Comparison of ENCODE assay signal across 1 cellular context in the genomic region with DNA sequence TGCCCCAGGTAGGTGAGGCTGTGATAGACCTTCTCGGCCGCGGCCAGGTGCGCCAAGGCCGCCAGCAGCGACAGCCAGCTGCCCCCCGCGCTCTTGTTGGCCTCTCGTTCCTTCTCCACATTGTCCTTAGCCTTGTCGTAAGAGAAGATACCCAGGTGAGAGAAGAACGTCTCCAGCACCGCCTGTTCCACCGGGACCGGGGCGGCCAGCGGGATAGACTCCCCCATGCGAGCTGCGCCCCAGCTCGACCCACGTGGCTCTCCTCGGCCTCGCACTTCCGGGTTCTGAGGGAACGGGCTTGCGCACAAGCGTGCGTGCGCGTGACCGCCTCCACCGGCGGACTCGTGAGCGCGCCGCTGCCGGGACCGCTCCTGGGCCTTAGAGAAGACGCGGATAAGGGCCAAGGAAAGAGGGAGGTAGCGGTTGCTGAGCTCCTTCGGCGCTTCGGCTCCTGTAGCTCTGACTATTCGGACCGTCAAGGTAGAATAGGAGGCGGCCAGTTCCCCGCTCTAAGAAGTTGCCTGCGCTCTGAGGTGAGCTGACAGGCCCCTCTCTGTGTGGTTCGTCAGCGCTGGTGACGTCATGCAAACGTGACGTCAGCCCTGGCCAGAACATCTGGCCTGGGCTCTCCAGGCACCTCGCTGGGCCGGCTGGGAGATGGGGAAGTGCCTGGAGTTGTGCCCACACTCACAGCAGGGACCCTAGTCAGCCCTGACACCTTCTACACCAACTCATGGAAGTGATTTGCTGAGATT.
TF ChIP-seq lines count a peak whose summit lies in the region.

TSS of gene KICS2 (minus strand) at position 286 of the 755 bp plus-strand sequence. CDS start at position 227, 59 bp downstream.

TF ChIP-seq in HepG2, 621 proteins besides CTCF, POLR2A, EP300 and RAD21 (continued from another document and continues in another):
- TF ChIP-seq FOXA3 (CRISPR knock-in tag; IDR thresholded peaks at IDR 0.05), result peak; percentile 24; the same call in 1 of the 2 replicates
- TF ChIP-seq ZNF224 (CRISPR knock-in tag; IDR thresholded peaks at IDR 0.05), result peak; percentile 83
- TF ChIP-seq NAIF1 (CRISPR knock-in tag; IDR thresholded peaks at IDR 0.05; ENCODE audit: borderline replicate concordance), result no peak
- TF ChIP-seq ZNF232 (CRISPR knock-in tag; IDR thresholded peaks at IDR 0.05; ENCODE audit: borderline replicate concordance), result peak; percentile 48; the same call in 1 of the 2 replicates
- no peak for TF ChIP-seq ZNF7 (CRISPR knock-in tag; IDR thresholded peaks at IDR 0.05)
- TF ChIP-seq, protein P1, sequence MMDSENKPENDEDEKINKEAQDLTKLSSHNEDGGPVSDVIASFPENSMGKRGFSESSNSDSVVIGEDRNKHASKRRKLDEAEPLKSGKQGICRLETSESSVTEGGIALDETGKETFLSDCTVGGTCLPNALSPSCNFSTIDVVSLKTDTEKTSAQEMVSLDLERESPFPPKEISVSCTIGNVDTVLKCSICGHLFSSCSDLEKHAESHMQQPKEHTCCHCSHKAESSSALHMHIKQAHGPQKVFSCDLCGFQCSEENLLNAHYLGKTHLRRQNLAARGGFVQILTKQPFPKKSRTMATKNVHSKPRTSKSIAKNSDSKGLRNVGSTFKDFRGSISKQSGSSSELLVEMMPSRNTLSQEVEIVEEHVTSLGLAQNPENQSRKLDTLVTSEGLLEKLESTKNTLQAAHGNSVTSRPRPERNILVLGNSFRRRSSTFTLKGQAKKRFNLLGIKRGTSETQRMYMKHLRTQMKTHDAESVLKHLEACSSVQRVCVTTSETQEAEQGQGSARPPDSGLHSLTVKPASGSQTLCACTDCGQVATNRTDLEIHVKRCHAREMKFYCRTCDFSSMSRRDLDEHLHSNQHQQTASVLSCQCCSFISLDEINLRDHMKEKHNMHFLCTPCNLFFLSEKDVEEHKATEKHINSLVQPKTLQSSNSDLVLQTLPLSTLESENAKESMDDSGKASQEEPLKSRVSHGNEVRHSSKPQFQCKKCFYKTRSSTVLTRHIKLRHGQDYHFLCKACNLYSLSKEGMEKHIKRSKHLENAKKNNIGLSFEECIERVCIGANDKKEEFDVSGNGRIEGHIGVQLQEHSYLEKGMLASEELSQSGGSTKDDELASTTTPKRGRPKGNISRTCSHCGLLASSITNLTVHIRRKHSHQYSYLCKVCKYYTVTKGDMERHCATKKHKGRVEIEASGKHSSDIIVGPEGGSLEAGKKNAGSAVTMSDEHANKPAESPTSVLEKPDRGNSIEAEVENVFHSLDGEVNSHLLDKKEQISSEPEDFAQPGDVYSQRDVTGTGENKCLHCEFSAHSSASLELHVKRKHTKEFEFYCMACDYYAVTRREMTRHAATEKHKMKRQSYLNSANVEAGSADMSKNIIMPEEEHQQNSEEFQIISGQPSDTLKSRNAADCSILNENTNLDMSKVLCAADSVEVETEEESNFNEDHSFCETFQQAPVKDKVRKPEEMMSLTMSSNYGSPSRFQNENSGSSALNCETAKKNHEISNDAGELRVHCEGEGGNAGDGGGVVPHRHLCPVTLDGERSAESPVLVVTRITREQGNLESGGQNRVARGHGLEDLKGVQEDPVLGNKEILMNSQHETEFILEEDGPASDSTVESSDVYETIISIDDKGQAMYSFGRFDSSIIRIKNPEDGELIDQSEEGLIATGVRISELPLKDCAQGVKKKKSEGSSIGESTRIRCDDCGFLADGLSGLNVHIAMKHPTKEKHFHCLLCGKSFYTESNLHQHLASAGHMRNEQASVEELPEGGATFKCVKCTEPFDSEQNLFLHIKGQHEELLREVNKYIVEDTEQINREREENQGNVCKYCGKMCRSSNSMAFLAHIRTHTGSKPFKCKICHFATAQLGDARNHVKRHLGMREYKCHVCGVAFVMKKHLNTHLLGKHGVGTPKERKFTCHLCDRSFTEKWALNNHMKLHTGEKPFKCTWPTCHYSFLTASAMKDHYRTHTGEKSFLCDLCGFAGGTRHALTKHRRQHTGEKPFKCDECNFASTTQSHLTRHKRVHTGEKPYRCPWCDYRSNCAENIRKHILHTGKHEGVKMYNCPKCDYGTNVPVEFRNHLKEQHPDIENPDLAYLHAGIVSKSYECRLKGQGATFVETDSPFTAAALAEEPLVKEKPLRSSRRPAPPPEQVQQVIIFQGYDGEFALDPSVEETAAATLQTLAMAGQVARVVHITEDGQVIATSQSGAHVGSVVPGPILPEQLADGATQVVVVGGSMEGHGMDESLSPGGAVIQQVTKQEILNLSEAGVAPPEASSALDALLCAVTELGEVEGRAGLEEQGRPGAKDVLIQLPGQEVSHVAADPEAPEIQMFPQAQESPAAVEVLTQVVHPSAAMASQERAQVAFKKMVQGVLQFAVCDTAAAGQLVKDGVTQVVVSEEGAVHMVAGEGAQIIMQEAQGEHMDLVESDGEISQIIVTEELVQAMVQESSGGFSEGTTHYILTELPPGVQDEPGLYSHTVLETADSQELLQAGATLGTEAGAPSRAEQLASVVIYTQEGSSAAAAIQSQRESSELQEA (CRISPR knock-in tag; IDR thresholded peaks at IDR 0.05; ENCODE audit: not compliant biosample characterization), result peak; percentile 64
- TF ChIP-seq JUN (CRISPR knock-in tag; IDR thresholded peaks at IDR 0.05), result no peak
- TF ChIP-seq TRIM22 (IDR thresholded peaks at IDR 0.05), result no peak
- TF ChIP-seq ZNF333 (CRISPR knock-in tag; IDR thresholded peaks at IDR 0.05; ENCODE audit: borderline replicate concordance), result no peak
- no peak for TF ChIP-seq MTA3 (CRISPR knock-in tag; IDR thresholded peaks at IDR 0.05)
- TF ChIP-seq ZNF672 (CRISPR knock-in tag; IDR thresholded peaks at IDR 0.05), result no peak
- TF ChIP-seq ZXDC (CRISPR knock-in tag; IDR thresholded peaks at IDR 0.05), result 0 out of 2 replicates have a peak, but pooled peaks have one; percentile 59
- 0 out of 2 replicates have a peak, but pooled peaks have one; percentile 35 for TF ChIP-seq ZNF256 (CRISPR knock-in tag; conservative IDR thresholded peaks at IDR 0.05)
- no peak for TF ChIP-seq ATRX (CRISPR knock-in tag; IDR thresholded peaks at IDR 0.05; ENCODE audit: borderline replicate concordance)
- TF ChIP-seq ZNF792 (CRISPR knock-in tag; IDR thresholded peaks at IDR 0.05), result 0 out of 2 replicates have a peak, but pooled peaks have one; percentile 68
- no peak for TF ChIP-seq ZNF710 (CRISPR knock-in tag; IDR thresholded peaks at IDR 0.05; ENCODE audit: borderline replicate concordance)
- TF ChIP-seq ZNF121 (CRISPR knock-in tag; IDR thresholded peaks at IDR 0.05), result no peak
- TF ChIP-seq, protein P2, sequence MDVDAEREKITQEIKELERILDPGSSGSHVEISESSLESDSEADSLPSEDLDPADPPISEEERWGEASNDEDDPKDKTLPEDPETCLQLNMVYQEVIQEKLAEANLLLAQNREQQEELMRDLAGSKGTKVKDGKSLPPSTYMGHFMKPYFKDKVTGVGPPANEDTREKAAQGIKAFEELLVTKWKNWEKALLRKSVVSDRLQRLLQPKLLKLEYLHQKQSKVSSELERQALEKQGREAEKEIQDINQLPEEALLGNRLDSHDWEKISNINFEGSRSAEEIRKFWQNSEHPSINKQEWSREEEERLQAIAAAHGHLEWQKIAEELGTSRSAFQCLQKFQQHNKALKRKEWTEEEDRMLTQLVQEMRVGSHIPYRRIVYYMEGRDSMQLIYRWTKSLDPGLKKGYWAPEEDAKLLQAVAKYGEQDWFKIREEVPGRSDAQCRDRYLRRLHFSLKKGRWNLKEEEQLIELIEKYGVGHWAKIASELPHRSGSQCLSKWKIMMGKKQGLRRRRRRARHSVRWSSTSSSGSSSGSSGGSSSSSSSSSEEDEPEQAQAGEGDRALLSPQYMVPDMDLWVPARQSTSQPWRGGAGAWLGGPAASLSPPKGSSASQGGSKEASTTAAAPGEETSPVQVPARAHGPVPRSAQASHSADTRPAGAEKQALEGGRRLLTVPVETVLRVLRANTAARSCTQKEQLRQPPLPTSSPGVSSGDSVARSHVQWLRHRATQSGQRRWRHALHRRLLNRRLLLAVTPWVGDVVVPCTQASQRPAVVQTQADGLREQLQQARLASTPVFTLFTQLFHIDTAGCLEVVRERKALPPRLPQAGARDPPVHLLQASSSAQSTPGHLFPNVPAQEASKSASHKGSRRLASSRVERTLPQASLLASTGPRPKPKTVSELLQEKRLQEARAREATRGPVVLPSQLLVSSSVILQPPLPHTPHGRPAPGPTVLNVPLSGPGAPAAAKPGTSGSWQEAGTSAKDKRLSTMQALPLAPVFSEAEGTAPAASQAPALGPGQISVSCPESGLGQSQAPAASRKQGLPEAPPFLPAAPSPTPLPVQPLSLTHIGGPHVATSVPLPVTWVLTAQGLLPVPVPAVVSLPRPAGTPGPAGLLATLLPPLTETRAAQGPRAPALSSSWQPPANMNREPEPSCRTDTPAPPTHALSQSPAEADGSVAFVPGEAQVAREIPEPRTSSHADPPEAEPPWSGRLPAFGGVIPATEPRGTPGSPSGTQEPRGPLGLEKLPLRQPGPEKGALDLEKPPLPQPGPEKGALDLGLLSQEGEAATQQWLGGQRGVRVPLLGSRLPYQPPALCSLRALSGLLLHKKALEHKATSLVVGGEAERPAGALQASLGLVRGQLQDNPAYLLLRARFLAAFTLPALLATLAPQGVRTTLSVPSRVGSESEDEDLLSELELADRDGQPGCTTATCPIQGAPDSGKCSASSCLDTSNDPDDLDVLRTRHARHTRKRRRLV (CRISPR knock-in tag; IDR thresholded peaks at IDR 0.05), result peak; percentile 36; the same call in 1 of the 2 replicates
- TF ChIP-seq ZNF124 (CRISPR knock-in tag; IDR thresholded peaks at IDR 0.05), result no peak
- peak; percentile 82 for TF ChIP-seq ZNF430 (CRISPR knock-in tag; IDR thresholded peaks at IDR 0.05)
- TF ChIP-seq ZNF567 (CRISPR knock-in tag; IDR thresholded peaks at IDR 0.05; ENCODE audit: borderline replicate concordance), result peak; percentile 34; the same call in 1 of the 2 replicates
- TF ChIP-seq, protein P3, sequence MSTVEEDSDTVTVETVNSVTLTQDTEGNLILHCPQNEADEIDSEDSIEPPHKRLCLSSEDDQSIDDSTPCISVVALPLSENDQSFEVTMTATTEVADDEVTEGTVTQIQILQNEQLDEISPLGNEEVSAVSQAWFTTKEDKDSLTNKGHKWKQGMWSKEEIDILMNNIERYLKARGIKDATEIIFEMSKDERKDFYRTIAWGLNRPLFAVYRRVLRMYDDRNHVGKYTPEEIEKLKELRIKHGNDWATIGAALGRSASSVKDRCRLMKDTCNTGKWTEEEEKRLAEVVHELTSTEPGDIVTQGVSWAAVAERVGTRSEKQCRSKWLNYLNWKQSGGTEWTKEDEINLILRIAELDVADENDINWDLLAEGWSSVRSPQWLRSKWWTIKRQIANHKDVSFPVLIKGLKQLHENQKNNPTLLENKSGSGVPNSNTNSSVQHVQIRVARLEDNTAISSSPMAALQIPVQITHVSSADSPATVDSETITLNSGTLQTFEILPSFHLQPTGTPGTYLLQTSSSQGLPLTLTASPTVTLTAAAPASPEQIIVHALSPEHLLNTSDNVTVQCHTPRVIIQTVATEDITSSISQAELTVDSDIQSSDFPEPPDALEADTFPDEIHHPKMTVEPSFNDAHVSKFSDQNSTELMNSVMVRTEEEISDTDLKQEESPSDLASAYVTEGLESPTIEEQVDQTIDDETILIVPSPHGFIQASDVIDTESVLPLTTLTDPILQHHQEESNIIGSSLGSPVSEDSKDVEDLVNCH (CRISPR knock-in tag; IDR thresholded peaks at IDR 0.05), result no peak
- no peak for TF ChIP-seq PAF1 (CRISPR knock-in tag; IDR thresholded peaks at IDR 0.05)
- 0 out of 2 replicates have a peak, but pooled peaks have one; percentile 13 for TF ChIP-seq SIN3B (IDR thresholded peaks at IDR 0.05; ENCODE audit: low read length)
- TF ChIP-seq HINFP (CRISPR knock-in tag; IDR thresholded peaks at IDR 0.05; ENCODE audit: low read depth), result no peak
